Comparison of ENCODE assay signal across 14 cellular contexts in genomic region chr18:48795696-48796095, GRCh38.
DNase-seq lines count a peak whose midpoint lies in the region; ATAC-seq and TF ChIP-seq lines count a peak whose summit lies in the region.
"Had no signal": no experiment of that assay in that cellular context is flagged by ENCODE, and none has a peak within 500 bp of the region (broad histone marks: within the 10 kb centered on the region; RNA-seq: fewer than 3 reads in every experiment).

No MANE protein-coding gene starts in this region.

- no peak overlapping the region for H3K27ac ChIP-seq in right cardiac atrium (ENCODE audit: low read length)
- H3K27ac ChIP-seq in endodermal cell (ENCODE audit: low read depth, low read length) = no peak overlapping the region
- H3K27ac ChIP-seq in tibial artery = peak overlapping the region; percentile 42 to 92
- H3K27ac ChIP-seq in effector memory CD4-positive, alpha-beta T cell (ENCODE audit: insufficient read depth, low read length, poor library complexity, severe bottlenecking) = no peak overlapping the region
- H3K27ac ChIP-seq: BLaER1 treated with 17β-estradiol and CSF1 and Interleukin-3, amounts not matched to agents 10 nM and 100 nM had no signal

- peaks cover 12% of the 10 kb centered on the region for H3K4me1 Mint-ChIP-seq in endodermal cell

- peaks cover 26% of the 10 kb centered on the region for H3K4me1 ChIP-seq in right cardiac atrium (ENCODE audit: control insufficient read depth, insufficient read depth, low read length)
- peaks cover 5% of the 10 kb centered on the region for H3K4me1 ChIP-seq in endodermal cell (ENCODE audit: control insufficient read depth, insufficient read depth, low read length)
- H3K4me1 ChIP-seq in tibial artery = peaks cover 0 to 52% (median 21%) of the 10 kb centered on the region in 4 donors
- no peaks in the 10 kb centered on the region for H3K4me1 ChIP-seq in effector memory CD4-positive, alpha-beta T cell (ENCODE audit: control insufficient read depth, insufficient read depth, low read length, poor library complexity, severe bottlenecking)
- H3K4me1 ChIP-seq: HAP-1 had no signal

- H3K27me3 ChIP-seq in right cardiac atrium (ENCODE audit: control insufficient read depth, insufficient read depth) (no peaks in the 10 kb centered on the region), endodermal cell (ENCODE audit: control insufficient read depth, insufficient read depth, low read length, poor library complexity, severe bottlenecking) (no peaks in the 10 kb centered on the region), tibial artery (no peaks in the 10 kb centered on the region)
- no peaks in the 10 kb centered on the region for H3K27me3 ChIP-seq in effector memory CD4-positive, alpha-beta T cell (replicated peaks; ENCODE audit: control insufficient read depth, insufficient read depth, low read length, poor library complexity, severe bottlenecking)
- H3K27me3 ChIP-seq: BLaER1 treated with 17β-estradiol and CSF1 and Interleukin-3, amounts not matched to agents 10 nM and 100 nM had no signal

- 93% methylated on average over 4 of the region's 4 CpGs for WGBS in right cardiac atrium
- WGBS in endodermal cell (ENCODE audit: insufficient coverage in 1 of 2, insufficient read length in 1 of 2), 2 experiments = 94 to 100% methylated on average over 2 to 3 of the region's 4 CpGs

- H3K27me3 Mint-ChIP-seq in endodermal cell (ENCODE audit: insufficient read depth) = no peaks in the 10 kb centered on the region
- H3K27me3 Mint-ChIP-seq: CD4-positive, CD25-positive, alpha-beta regulatory T cell had no signal

- H3K9ac ChIP-seq in endodermal cell (ENCODE audit: extremely low read depth, low read length, poor library complexity, severe bottlenecking) = no peak overlapping the region
- H3K9ac ChIP-seq: BLaER1 treated with 17β-estradiol and CSF1 and Interleukin-3, amounts not matched to agents 10 nM and 100 nM had no signal

- ATAC-seq in Right ventricle myocardium superior (ENCODE audit: poor library complexity) = no peak
- no peak for ATAC-seq in right cardiac atrium
- no peak for ATAC-seq in HG03442 (IDR thresholded peaks at IDR 0.05; ENCODE audit: unreplicated experiment)

- TF ChIP-seq CTCF in endodermal cell (conservative IDR thresholded peaks at IDR 0.05) = no peak
- no peak for TF ChIP-seq CTCF in tibial artery (IDR thresholded peaks at IDR 0.05)

- no peak overlapping the region for H3K4me3 Mint-ChIP-seq in endodermal cell
- H3K4me3 Mint-ChIP-seq: CD4-positive, CD25-positive, alpha-beta regulatory T cell had no signal

- peaks cover 5% of the 10 kb centered on the region for H3K36me3 ChIP-seq in endodermal cell (ENCODE audit: control insufficient read depth, insufficient read depth, low read length)
- peaks cover 0 to 25% (median 0%) of the 10 kb centered on the region in 3 donors for H3K36me3 ChIP-seq in tibial artery
- no peaks in the 10 kb centered on the region for H3K36me3 ChIP-seq in effector memory CD4-positive, alpha-beta T cell (ENCODE audit: control insufficient read depth, insufficient read depth, low read length)
- H3K36me3 ChIP-seq: HAP-1 had no signal

- intact Hi-C loops in Right ventricle myocardium superior (cut with DNase I) (no loop called here), right cardiac atrium (cut with DNase I) (no loop called here), posterior vena cava (cut with DNase I) (no loop called here), tibial artery (cut with DNase I; ENCODE audit: low total_unique reads) (no loop called here)

- peaks cover 8% of the 10 kb centered on the region for H3K36me3 Mint-ChIP-seq in endodermal cell (ENCODE audit: low read depth)

- H3K9me3 ChIP-seq in right cardiac atrium (ENCODE audit: control insufficient read depth, low read length) (no peaks in the 10 kb centered on the region), endodermal cell (ENCODE audit: control insufficient read depth, low read length) (no peaks in the 10 kb centered on the region), tibial artery (no peaks in the 10 kb centered on the region)
- H3K9me3 ChIP-seq in effector memory CD4-positive, alpha-beta T cell (ENCODE audit: control insufficient read depth, low read length) = no peaks in the 10 kb centered on the region
- H3K9me3 ChIP-seq: BLaER1 treated with 17β-estradiol and CSF1 and Interleukin-3, amounts not matched to agents 10 nM and 100 nM; HAP-1 had no signal

- no peaks in the 10 kb centered on the region for H3K9me3 Mint-ChIP-seq in endodermal cell

- DNase-seq in Right ventricle myocardium superior (peak; percentile 10), right cardiac atrium (no peak), endodermal cell (peak; percentile 9), posterior vena cava (ENCODE audit: low spot score) (peak; percentile 42), tibial artery (peak; percentile 5 to 46), NCI-H1417 (lab: John Stamatoyannopoulos, UW) (no peak)
- DNase-seq in effector memory CD4-positive, alpha-beta T cell = no peak
- DNase-seq: ACHN; Calu3; CD4-positive, CD25-positive, alpha-beta regulatory T cell; DMS 273 treated with DMSO at 0.1 percent for 48 hours had no signal

- no peak overlapping the region for H3K27ac Mint-ChIP-seq in endodermal cell
- H3K27ac Mint-ChIP-seq: CD4-positive, CD25-positive, alpha-beta regulatory T cell had no signal

- H3K4me3 ChIP-seq in right cardiac atrium (ENCODE audit: low read length) (no peak overlapping the region), endodermal cell (ENCODE audit: low read length) (no peak overlapping the region), tibial artery (no peak overlapping the region)
- no peak overlapping the region for H3K4me3 ChIP-seq in effector memory CD4-positive, alpha-beta T cell (ENCODE audit: insufficient read depth, low read depth, low read length, poor library complexity, severe bottlenecking)
- H3K4me3 ChIP-seq: BLaER1 treated with 17β-estradiol and CSF1 and Interleukin-3, amounts not matched to agents 10 nM and 100 nM; HAP-1 had no signal

Comparison
In these comparisons a context has a peak if more than half of its experiments do, and no peak if none do; other contexts are left out.
1. DNase-seq: peak in Right ventricle myocardium superior (single experiment), endodermal cell (single experiment), posterior vena cava (single experiment) and tibial artery (2 of 2); none in right cardiac atrium (0 of 3), effector memory CD4-positive, alpha-beta T cell (0 of 3) and NCI-H1417 (0 of 3).
2. H3K27ac ChIP-seq: peak in tibial artery (2 of 2); none in right cardiac atrium (single experiment), endodermal cell (single experiment) and effector memory CD4-positive, alpha-beta T cell (single experiment).